In genomic region chr13:70817571-70817970, GRCh38 we compare ENCODE assay signal across 19 cellular contexts.
DNase-seq lines count a peak whose midpoint lies in the region; TF ChIP-seq lines count a peak whose summit lies in the region.
"Had no signal": no experiment of that assay in that cellular context is flagged by ENCODE, and none has a peak within 500 bp of the region (broad histone marks: within the 10 kb centered on the region; RNA-seq: fewer than 3 reads in every experiment).

No MANE protein-coding gene starts in this region.

- no peaks in the 10 kb centered on the region for H3K27me3 ChIP-seq in adipocyte (replicated peaks; ENCODE audit: control insufficient read depth, insufficient read depth, low read length)
- no peaks in the 10 kb centered on the region for H3K27me3 ChIP-seq in tibial artery
- H3K27me3 ChIP-seq: BE2C, Peyer's patch had no signal

- H3K4me1 ChIP-seq in adipocyte (ENCODE audit: control insufficient read depth, insufficient read depth, low read length) (no peaks in the 10 kb centered on the region), tibial artery (no peaks in the 10 kb centered on the region)
- H3K4me1 ChIP-seq: A549, BE2C, Peyer's patch had no signal

- H3K4me3 ChIP-seq in adipocyte (ENCODE audit: low read length): no peak overlapping the region
- no peak overlapping the region for H3K4me3 ChIP-seq in choroid plexus epithelial cell (ENCODE audit: low read depth, low read length)
- H3K4me3 ChIP-seq in tibial artery: no peak overlapping the region
- H3K4me3 ChIP-seq: A549, Peyer's patch had no signal

- TF ChIP-seq CTCF in choroid plexus epithelial cell (conservative IDR thresholded peaks at IDR 0.05; ENCODE audit: low read depth, low read length): no peak
- no peak for TF ChIP-seq CTCF in tibial artery (IDR thresholded peaks at IDR 0.05)

- no peak overlapping the region for H3K9ac ChIP-seq in adipocyte (ENCODE audit: low read length)

- H3K9me3 ChIP-seq in adipocyte (ENCODE audit: control insufficient read depth, low read length) (no peaks in the 10 kb centered on the region), tibial artery (no peaks in the 10 kb centered on the region)
- H3K9me3 ChIP-seq: A549, BE2C, Peyer's patch had no signal

- H3K36me3 ChIP-seq in adipocyte (ENCODE audit: control insufficient read depth, insufficient read depth, low read length, severe bottlenecking): no peaks in the 10 kb centered on the region
- H3K36me3 ChIP-seq in tibial artery: no peaks in the 10 kb centered on the region
- H3K36me3 ChIP-seq: BE2C, Peyer's patch had no signal

- H3K27ac ChIP-seq in tibial artery: no peak overlapping the region
- H3K27ac ChIP-seq: A549, Peyer's patch had no signal

- intact Hi-C loops in posterior cingulate gyrus (cut with DNase I) (no loop called here), tibial artery (cut with DNase I; ENCODE audit: low total_unique reads) (no loop called here)

- DNase-seq in HT1080 (ENCODE audit: low read depth) (peak; percentile 7), adipocyte (ENCODE audit: low read depth) (peak; percentile 80), choroid plexus epithelial cell (ENCODE audit: low read depth) (peak; percentile 18), non-pigmented ciliary epithelial cell (ENCODE audit: low read depth) (peak; percentile 14), NCI-H2171 (lab: John Stamatoyannopoulos, UW) (no peak), NCI-H524 treated with DMSO at 0.1 percent for 48 hours (lab: John Stamatoyannopoulos, UW) (no peak), posterior cingulate gyrus (no peak), tibial artery (no peak)
- DNase-seq: BE2C, DMS79, MM.1S, NCI-H1048, NCI-H1436, NCI-H1930, NCI-H226, NCI-H524, NCI-H82, Peyer's patch had no signal

Comparison
In these comparisons a context has a peak if more than half of its experiments do, and no peak if none do; other contexts are left out.
1. DNase-seq: peak in HT1080 (single experiment), adipocyte (single experiment), choroid plexus epithelial cell (single experiment) and non-pigmented ciliary epithelial cell (single experiment); none in NCI-H2171 (single experiment), NCI-H524 treated with DMSO at 0.1 percent for 48 hours (single experiment), posterior cingulate gyrus (0 of 10) and tibial artery (0 of 2).